Comparison of ENCODE assay signal across 25 cellular contexts in genomic region chr11:82636620-82637019, GRCh38.
"Had no signal": no experiment of that assay in that cellular context is flagged by ENCODE, and none has a peak within 500 bp of the region (broad histone marks: within the 10 kb centered on the region; RNA-seq: fewer than 3 reads in every experiment).

No MANE protein-coding gene starts in this region.

- H3K27me3 ChIP-seq: left lung, ovary, stomach, testis, thyroid gland, transverse colon, upper lobe of right lung had no signal

- H3K36me3 ChIP-seq: left lung, lower lobe of right lung, ovary, stomach, thyroid gland, transverse colon, upper lobe of right lung had no signal

- H3K36me3 Mint-ChIP-seq: naive B cell; stimulated activated naive B cell treated with anti-CD40 and anti-IgM and Interleukin-4, amounts not matched to agents 10 μg/mL and 1 μg/mL and 100 μg/mL, for 72 hours had no signal

- H3K9me3 ChIP-seq: left lung, lower lobe of right lung, ovary, stomach, testis, thyroid gland, transverse colon, upper lobe of right lung had no signal

- DNase-seq: hippocampal formation; kidney glomerular epithelial cell; left cardiac atrium; left lung; lower lobe of right lung; mammary epithelial cell; mesenchymal stem cell; naive B cell; natural killer cell; ovary; retina; right cardiac atrium; stimulated activated CD4-positive, alpha-beta T cell treated with anti-CD3 and anti-CD28 coated beads, Interleukin-12 subunit alpha, Interleukin-12 subunit beta, amount 100 ng/mL, for 4 hours; stimulated activated CD4-positive, alpha-beta T cell treated with anti-CD3 and anti-CD28 coated beads, Interleukin-15, amount 100 ng/mL, for 24 hours; stimulated activated CD4-positive, alpha-beta T cell treated with anti-CD3 and anti-CD28 coated beads, Interleukin-2, amount 100 ng/mL, for 24 hours; stimulated activated CD4-positive, alpha-beta T cell treated with anti-CD3 and anti-CD28 coated beads, Interleukin-4, amount 100 ng/mL, for 1 hour; stimulated activated naive B cell treated with anti-CD40 and anti-IgM and Interleukin-4, amounts not matched to agents 10 μg/mL and 1 μg/mL and 100 μg/mL, for 72 hours; stimulated activated naive CD8-positive, alpha-beta T cell treated with anti-CD3 and anti-CD28 coated beads, Interleukin-15, Interleukin-2, amounts not matched to agents 100 U/mL and 50 U/mL, for 24 hours; stomach; testis; thyroid gland; transverse colon; upper lobe of right lung had no signal

- H3K4me3 ChIP-seq: left lung, lower lobe of right lung, ovary, skin epidermis, stomach, testis, thyroid gland, transverse colon, upper lobe of right lung had no signal

- H3K9me3 Mint-ChIP-seq: stimulated activated naive B cell treated with anti-CD40 and anti-IgM and Interleukin-4, amounts not matched to agents 10 μg/mL and 1 μg/mL and 100 μg/mL, for 72 hours had no signal

- H3K4me1 ChIP-seq: left lung, lower lobe of right lung, stomach, testis, thyroid gland, transverse colon, upper lobe of right lung had no signal

- H3K4me1 Mint-ChIP-seq: natural killer cell; stimulated activated naive B cell treated with anti-CD40 and anti-IgM and Interleukin-4, amounts not matched to agents 10 μg/mL and 1 μg/mL and 100 μg/mL, for 72 hours had no signal

- H3K4me3 Mint-ChIP-seq: naive B cell; natural killer cell; stimulated activated naive B cell treated with anti-CD40 and anti-IgM and Interleukin-4, amounts not matched to agents 10 μg/mL and 1 μg/mL and 100 μg/mL, for 72 hours had no signal

- H3K27ac ChIP-seq: left lung, lower lobe of right lung, ovary, skin epidermis, stomach, testis, thyroid gland, transverse colon, upper lobe of right lung had no signal

- H3K27ac Mint-ChIP-seq: natural killer cell; progenitor cell of endocrine pancreas; stimulated activated naive B cell treated with anti-CD40 and anti-IgM and Interleukin-4, amounts not matched to agents 10 μg/mL and 1 μg/mL and 100 μg/mL, for 72 hours had no signal
